In the genomic region with DNA sequence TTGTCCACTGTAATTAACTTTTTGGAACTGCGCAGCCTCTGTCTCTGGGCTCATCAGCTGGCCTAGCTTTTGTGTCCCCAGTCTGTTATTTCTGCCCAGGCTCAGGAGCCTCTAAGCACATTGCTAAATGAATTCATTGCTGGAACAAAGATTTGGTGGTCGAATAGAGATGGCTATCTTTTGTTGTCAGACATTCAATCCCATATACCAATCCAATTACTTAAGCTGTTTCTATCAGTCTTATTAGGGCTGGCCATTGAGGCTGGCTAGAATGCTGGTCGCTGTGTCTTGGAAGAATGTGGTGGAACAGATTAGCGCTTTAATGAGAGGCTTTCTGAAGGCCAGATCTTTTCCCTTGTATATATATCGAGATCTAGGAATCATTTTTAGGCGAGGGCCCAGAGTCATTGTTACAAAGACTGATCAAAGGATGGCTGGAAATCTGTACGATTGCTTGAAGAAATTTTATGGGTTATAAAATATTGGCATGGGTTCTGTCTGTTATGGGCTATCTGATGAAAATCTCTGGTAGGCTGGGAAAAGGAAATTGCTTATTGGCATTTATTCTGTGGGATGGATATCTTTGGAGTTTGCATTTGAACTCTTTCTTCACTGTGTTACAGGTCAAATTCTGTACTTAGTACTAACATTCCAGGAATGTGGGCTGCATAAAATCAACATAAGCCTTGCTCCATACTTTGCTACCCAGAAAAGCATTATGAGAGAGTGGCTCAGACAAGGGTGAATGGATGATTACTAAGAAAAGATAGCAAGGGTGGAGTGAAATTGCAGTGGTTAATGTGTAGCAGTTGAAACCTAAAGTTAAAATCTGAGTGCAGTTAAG, we compare ENCODE assay signal across 1 cellular context.
TF ChIP-seq lines count a peak whose summit lies in the region.

No MANE protein-coding gene starts in this region.

TF ChIP-seq in HepG2, 621 proteins besides CTCF, POLR2A, EP300 and RAD21 (continued from another document and continues in another):
- TF ChIP-seq, protein P1, sequence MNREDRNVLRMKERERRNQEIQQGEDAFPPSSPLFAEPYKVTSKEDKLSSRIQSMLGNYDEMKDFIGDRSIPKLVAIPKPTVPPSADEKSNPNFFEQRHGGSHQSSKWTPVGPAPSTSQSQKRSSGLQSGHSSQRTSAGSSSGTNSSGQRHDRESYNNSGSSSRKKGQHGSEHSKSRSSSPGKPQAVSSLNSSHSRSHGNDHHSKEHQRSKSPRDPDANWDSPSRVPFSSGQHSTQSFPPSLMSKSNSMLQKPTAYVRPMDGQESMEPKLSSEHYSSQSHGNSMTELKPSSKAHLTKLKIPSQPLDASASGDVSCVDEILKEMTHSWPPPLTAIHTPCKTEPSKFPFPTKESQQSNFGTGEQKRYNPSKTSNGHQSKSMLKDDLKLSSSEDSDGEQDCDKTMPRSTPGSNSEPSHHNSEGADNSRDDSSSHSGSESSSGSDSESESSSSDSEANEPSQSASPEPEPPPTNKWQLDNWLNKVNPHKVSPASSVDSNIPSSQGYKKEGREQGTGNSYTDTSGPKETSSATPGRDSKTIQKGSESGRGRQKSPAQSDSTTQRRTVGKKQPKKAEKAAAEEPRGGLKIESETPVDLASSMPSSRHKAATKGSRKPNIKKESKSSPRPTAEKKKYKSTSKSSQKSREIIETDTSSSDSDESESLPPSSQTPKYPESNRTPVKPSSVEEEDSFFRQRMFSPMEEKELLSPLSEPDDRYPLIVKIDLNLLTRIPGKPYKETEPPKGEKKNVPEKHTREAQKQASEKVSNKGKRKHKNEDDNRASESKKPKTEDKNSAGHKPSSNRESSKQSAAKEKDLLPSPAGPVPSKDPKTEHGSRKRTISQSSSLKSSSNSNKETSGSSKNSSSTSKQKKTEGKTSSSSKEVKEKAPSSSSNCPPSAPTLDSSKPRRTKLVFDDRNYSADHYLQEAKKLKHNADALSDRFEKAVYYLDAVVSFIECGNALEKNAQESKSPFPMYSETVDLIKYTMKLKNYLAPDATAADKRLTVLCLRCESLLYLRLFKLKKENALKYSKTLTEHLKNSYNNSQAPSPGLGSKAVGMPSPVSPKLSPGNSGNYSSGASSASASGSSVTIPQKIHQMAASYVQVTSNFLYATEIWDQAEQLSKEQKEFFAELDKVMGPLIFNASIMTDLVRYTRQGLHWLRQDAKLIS (CRISPR knock-in tag; IDR thresholded peaks at IDR 0.05): 0 out of 2 replicates have a peak, but pooled peaks have one; percentile 39
- peak; percentile 83 for TF ChIP-seq SP5 (CRISPR knock-in tag; IDR thresholded peaks at IDR 0.05; ENCODE audit: borderline replicate concordance, low read depth)
- TF ChIP-seq, protein P2, sequence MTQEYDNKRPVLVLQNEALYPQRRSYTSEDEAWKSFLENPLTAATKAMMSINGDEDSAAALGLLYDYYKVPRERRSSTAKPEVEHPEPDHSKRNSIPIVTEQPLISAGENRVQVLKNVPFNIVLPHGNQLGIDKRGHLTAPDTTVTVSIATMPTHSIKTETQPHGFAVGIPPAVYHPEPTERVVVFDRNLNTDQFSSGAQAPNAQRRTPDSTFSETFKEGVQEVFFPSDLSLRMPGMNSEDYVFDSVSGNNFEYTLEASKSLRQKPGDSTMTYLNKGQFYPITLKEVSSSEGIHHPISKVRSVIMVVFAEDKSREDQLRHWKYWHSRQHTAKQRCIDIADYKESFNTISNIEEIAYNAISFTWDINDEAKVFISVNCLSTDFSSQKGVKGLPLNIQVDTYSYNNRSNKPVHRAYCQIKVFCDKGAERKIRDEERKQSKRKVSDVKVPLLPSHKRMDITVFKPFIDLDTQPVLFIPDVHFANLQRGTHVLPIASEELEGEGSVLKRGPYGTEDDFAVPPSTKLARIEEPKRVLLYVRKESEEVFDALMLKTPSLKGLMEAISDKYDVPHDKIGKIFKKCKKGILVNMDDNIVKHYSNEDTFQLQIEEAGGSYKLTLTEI (CRISPR knock-in tag; conservative IDR thresholded peaks at IDR 0.05): no peak
- TF ChIP-seq, protein P3, sequence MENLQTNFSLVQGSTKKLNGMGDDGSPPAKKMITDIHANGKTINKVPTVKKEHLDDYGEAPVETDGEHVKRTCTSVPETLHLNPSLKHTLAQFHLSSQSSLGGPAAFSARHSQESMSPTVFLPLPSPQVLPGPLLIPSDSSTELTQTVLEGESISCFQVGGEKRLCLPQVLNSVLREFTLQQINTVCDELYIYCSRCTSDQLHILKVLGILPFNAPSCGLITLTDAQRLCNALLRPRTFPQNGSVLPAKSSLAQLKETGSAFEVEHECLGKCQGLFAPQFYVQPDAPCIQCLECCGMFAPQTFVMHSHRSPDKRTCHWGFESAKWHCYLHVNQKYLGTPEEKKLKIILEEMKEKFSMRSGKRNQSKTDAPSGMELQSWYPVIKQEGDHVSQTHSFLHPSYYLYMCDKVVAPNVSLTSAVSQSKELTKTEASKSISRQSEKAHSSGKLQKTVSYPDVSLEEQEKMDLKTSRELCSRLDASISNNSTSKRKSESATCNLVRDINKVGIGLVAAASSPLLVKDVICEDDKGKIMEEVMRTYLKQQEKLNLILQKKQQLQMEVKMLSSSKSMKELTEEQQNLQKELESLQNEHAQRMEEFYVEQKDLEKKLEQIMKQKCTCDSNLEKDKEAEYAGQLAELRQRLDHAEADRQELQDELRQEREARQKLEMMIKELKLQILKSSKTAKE (CRISPR knock-in tag; IDR thresholded peaks at IDR 0.05; ENCODE audit: borderline replicate concordance): peak; percentile 66; the same call in 1 of the 2 replicates
- TF ChIP-seq ZKSCAN1 (IDR thresholded peaks at IDR 0.05; ENCODE audit: low read length): 0 out of 2 replicates have a peak, but pooled peaks have one; percentile 56
- TF ChIP-seq ZNF772 (CRISPR knock-in tag; IDR thresholded peaks at IDR 0.05): peak; percentile 43; the same call in 1 of the 2 replicates
- no peak for TF ChIP-seq ZNF724P (CRISPR knock-in tag; IDR thresholded peaks at IDR 0.05; ENCODE audit: borderline replicate concordance)
- no peak for TF ChIP-seq ZNF572 (CRISPR knock-in tag; IDR thresholded peaks at IDR 0.05)
- TF ChIP-seq, protein P4, sequence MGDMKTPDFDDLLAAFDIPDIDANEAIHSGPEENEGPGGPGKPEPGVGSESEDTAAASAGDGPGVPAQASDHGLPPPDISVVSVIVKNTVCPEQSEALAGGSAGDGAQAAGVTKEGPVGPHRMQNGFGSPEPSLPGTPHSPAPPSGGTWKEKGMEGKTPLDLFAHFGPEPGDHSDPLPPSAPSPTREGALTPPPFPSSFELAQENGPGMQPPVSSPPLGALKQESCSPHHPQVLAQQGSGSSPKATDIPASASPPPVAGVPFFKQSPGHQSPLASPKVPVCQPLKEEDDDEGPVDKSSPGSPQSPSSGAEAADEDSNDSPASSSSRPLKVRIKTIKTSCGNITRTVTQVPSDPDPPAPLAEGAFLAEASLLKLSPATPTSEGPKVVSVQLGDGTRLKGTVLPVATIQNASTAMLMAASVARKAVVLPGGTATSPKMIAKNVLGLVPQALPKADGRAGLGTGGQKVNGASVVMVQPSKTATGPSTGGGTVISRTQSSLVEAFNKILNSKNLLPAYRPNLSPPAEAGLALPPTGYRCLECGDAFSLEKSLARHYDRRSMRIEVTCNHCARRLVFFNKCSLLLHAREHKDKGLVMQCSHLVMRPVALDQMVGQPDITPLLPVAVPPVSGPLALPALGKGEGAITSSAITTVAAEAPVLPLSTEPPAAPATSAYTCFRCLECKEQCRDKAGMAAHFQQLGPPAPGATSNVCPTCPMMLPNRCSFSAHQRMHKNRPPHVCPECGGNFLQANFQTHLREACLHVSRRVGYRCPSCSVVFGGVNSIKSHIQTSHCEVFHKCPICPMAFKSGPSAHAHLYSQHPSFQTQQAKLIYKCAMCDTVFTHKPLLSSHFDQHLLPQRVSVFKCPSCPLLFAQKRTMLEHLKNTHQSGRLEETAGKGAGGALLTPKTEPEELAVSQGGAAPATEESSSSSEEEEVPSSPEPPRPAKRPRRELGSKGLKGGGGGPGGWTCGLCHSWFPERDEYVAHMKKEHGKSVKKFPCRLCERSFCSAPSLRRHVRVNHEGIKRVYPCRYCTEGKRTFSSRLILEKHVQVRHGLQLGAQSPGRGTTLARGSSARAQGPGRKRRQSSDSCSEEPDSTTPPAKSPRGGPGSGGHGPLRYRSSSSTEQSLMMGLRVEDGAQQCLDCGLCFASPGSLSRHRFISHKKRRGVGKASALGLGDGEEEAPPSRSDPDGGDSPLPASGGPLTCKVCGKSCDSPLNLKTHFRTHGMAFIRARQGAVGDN (CRISPR knock-in tag; IDR thresholded peaks at IDR 0.05): no peak
- no peak for TF ChIP-seq HCFC1 (IDR thresholded peaks at IDR 0.05; ENCODE audit: low read depth, low read length)
- TF ChIP-seq, protein P5, sequence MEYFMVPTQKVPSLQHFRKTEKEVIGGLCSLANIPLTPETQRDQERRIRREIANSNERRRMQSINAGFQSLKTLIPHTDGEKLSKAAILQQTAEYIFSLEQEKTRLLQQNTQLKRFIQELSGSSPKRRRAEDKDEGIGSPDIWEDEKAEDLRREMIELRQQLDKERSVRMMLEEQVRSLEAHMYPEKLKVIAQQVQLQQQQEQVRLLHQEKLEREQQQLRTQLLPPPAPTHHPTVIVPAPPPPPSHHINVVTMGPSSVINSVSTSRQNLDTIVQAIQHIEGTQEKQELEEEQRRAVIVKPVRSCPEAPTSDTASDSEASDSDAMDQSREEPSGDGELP (IDR thresholded peaks at IDR 0.05; ENCODE audit: borderline replicate concordance, low read depth): peak; percentile 4; the same call in 1 of the 2 replicates
- TF ChIP-seq, protein P6, sequence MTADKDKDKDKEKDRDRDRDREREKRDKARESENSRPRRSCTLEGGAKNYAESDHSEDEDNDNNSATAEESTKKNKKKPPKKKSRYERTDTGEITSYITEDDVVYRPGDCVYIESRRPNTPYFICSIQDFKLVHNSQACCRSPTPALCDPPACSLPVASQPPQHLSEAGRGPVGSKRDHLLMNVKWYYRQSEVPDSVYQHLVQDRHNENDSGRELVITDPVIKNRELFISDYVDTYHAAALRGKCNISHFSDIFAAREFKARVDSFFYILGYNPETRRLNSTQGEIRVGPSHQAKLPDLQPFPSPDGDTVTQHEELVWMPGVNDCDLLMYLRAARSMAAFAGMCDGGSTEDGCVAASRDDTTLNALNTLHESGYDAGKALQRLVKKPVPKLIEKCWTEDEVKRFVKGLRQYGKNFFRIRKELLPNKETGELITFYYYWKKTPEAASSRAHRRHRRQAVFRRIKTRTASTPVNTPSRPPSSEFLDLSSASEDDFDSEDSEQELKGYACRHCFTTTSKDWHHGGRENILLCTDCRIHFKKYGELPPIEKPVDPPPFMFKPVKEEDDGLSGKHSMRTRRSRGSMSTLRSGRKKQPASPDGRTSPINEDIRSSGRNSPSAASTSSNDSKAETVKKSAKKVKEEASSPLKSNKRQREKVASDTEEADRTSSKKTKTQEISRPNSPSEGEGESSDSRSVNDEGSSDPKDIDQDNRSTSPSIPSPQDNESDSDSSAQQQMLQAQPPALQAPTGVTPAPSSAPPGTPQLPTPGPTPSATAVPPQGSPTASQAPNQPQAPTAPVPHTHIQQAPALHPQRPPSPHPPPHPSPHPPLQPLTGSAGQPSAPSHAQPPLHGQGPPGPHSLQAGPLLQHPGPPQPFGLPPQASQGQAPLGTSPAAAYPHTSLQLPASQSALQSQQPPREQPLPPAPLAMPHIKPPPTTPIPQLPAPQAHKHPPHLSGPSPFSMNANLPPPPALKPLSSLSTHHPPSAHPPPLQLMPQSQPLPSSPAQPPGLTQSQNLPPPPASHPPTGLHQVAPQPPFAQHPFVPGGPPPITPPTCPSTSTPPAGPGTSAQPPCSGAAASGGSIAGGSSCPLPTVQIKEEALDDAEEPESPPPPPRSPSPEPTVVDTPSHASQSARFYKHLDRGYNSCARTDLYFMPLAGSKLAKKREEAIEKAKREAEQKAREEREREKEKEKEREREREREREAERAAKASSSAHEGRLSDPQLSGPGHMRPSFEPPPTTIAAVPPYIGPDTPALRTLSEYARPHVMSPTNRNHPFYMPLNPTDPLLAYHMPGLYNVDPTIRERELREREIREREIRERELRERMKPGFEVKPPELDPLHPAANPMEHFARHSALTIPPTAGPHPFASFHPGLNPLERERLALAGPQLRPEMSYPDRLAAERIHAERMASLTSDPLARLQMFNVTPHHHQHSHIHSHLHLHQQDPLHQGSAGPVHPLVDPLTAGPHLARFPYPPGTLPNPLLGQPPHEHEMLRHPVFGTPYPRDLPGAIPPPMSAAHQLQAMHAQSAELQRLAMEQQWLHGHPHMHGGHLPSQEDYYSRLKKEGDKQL (CRISPR knock-in tag; IDR thresholded peaks at IDR 0.05; ENCODE audit: low read depth): peak; percentile 88
- TF ChIP-seq, protein P7, sequence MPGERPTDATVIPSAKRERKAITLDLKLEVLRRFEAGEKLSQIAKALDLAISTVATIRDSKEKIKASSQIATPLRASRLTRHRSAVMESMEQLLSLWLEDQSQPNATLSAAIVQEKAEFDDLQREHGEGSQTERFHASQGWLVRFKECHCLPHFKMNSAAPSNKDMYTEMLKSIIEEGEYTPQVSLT (CRISPR knock-in tag; IDR thresholded peaks at IDR 0.05; ENCODE audit: borderline replicate concordance, low read depth): 0 out of 2 replicates have a peak, but pooled peaks have one; percentile 5
- TF ChIP-seq ATM (IDR thresholded peaks at IDR 0.05; ENCODE audit: borderline replicate concordance): no peak
- TF ChIP-seq, protein P8, sequence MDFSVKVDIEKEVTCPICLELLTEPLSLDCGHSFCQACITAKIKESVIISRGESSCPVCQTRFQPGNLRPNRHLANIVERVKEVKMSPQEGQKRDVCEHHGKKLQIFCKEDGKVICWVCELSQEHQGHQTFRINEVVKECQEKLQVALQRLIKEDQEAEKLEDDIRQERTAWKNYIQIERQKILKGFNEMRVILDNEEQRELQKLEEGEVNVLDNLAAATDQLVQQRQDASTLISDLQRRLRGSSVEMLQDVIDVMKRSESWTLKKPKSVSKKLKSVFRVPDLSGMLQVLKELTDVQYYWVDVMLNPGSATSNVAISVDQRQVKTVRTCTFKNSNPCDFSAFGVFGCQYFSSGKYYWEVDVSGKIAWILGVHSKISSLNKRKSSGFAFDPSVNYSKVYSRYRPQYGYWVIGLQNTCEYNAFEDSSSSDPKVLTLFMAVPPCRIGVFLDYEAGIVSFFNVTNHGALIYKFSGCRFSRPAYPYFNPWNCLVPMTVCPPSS (IDR thresholded peaks at IDR 0.05): no peak
- peak; percentile 86; the same call in 1 of the 2 replicates for TF ChIP-seq ZNF331 (CRISPR knock-in tag; IDR thresholded peaks at IDR 0.05)
- peak; percentile 98 for TF ChIP-seq NCOR1 (IDR thresholded peaks at IDR 0.05; ENCODE audit: borderline replicate concordance, low read length)
- no peak for TF ChIP-seq MED13 (CRISPR knock-in tag; IDR thresholded peaks at IDR 0.05)
- TF ChIP-seq ZNF382 (CRISPR knock-in tag; IDR thresholded peaks at IDR 0.05; ENCODE audit: borderline replicate concordance): no peak
- TF ChIP-seq, protein P9, sequence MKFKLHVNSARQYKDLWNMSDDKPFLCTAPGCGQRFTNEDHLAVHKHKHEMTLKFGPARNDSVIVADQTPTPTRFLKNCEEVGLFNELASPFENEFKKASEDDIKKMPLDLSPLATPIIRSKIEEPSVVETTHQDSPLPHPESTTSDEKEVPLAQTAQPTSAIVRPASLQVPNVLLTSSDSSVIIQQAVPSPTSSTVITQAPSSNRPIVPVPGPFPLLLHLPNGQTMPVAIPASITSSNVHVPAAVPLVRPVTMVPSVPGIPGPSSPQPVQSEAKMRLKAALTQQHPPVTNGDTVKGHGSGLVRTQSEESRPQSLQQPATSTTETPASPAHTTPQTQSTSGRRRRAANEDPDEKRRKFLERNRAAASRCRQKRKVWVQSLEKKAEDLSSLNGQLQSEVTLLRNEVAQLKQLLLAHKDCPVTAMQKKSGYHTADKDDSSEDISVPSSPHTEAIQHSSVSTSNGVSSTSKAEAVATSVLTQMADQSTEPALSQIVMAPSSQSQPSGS (CRISPR knock-in tag; IDR thresholded peaks at IDR 0.05): peak; percentile 90; the same call in 1 of the 2 replicates
- TF ChIP-seq TMF1 (CRISPR knock-in tag; IDR thresholded peaks at IDR 0.05; ENCODE audit: low read depth): no peak
- no peak for TF ChIP-seq ZNF670 (CRISPR knock-in tag; IDR thresholded peaks at IDR 0.05; ENCODE audit: borderline replicate concordance)
- no peak for TF ChIP-seq ZSCAN31 (CRISPR knock-in tag; IDR thresholded peaks at IDR 0.05; ENCODE audit: low read depth)
- TF ChIP-seq TCF7 (IDR thresholded peaks at IDR 0.05; ENCODE audit: low read depth): peak; percentile 90
